26 cellular contexts compared by ENCODE assay signal in the genomic region with DNA sequence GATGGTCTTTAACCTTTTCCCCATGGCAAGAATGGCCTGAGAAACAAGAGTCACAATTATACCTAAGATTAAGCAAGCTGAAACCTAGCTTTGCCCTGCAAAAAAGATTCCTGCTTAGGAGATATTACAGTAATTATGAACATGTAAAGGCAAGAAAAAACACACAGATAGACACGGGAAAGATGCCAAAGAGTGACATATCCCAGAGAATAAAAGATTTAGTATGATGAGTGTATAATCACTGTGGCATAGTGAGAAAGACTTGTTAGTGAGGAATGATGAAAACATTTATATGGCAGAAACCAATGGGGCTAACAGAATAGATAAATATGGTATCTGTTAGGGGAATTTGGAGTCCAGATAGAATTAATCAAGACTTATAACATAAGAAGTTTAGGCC. TPM values are rescaled to one million over a fixed set of nuclear protein-coding genes. Genes with fewer than 3 reads are reported as not detected.
"Had no signal": no experiment of that assay in that cellular context is flagged by ENCODE, and none has a peak within 500 bp of the region (broad histone marks: within the 10 kb centered on the region; RNA-seq: fewer than 3 reads in every experiment).

No MANE protein-coding gene starts in this region.

- H3K9me3 Mint-ChIP-seq: activated CD4-positive, alpha-beta T cell treated with anti-CD3 and anti-CD28 coated beads, Interleukin-2, amount 10 ng/mL, durations not matched to agents 24 days and 14 days; activated naive CD4-positive, alpha-beta T cell treated with anti-CD3 and anti-CD28 coated beads, Interleukin-2, amount 50 U/mL, for 72 hours; activated naive CD8-positive, alpha-beta T cell treated with anti-CD3 and anti-CD28 coated beads, Interleukin-2, amount 50 U/mL, for 24 hours; activated T-cell treated with anti-CD3 and anti-CD28 coated beads, Interleukin-2, amount 50 U/mL, for 4 hours; T-helper 1 cell treated with Interleukin-12 subunit alpha and Interleukin-12 subunit beta and Interleukin-4 antibody, amounts not matched to agents 30 μg/mL and 1 μg/mL, for 36 hours had no signal

- H3K27me3 Mint-ChIP-seq: activated CD4-positive, alpha-beta T cell treated with anti-CD3 and anti-CD28 coated beads, Interleukin-2, amount 10 ng/mL, durations not matched to agents 24 days and 14 days; activated CD8-positive, alpha-beta memory T cell treated with anti-CD3 and anti-CD28 coated beads, Interleukin-2, amount 10 ng/mL, durations not matched to agents 7 days and 5 days; activated naive CD8-positive, alpha-beta T cell treated with anti-CD3 and anti-CD28 coated beads, Interleukin-2, amount 50 U/mL, for 24 hours had no signal

- H3K4me1 ChIP-seq: ascending aorta, body of pancreas, Peyer's patch had no signal

- H3K9me3 ChIP-seq: ascending aorta, body of pancreas, Peyer's patch had no signal

- H3K27me3 ChIP-seq: ascending aorta, body of pancreas, cardiac muscle cell, Peyer's patch had no signal

- H3K4me3 ChIP-seq: ascending aorta, body of pancreas, cardiac muscle cell, Peyer's patch had no signal

- H3K27ac ChIP-seq: ascending aorta, body of pancreas, cardiac muscle cell, KMS-11, Peyer's patch had no signal

- H3K36me3 Mint-ChIP-seq: activated CD8-positive, alpha-beta memory T cell treated with anti-CD3 and anti-CD28 coated beads, Interleukin-2, amount 10 ng/mL, durations not matched to agents 7 days and 5 days; activated naive CD4-positive, alpha-beta T cell treated with anti-CD3 and anti-CD28 coated beads, Interleukin-2, amount 50 U/mL, for 72 hours had no signal

- ATAC-seq: activated CD8-positive, alpha-beta memory T cell treated with anti-CD3 and anti-CD28 coated beads, Interleukin-2, amount 10 ng/mL, durations not matched to agents 7 days and 5 days; activated naive CD4-positive, alpha-beta T cell treated with anti-CD3 and anti-CD28 coated beads, Interleukin-2, amount 50 U/mL, for 72 hours; activated naive CD8-positive, alpha-beta T cell treated with anti-CD3 and anti-CD28 coated beads, Interleukin-2, amount 50 U/mL, for 24 hours; activated T-cell treated with anti-CD3 and anti-CD28 coated beads, Interleukin-2, amount 50 U/mL, for 4 hours; body of pancreas had no signal

- H3K4me1 Mint-ChIP-seq: activated CD4-positive, alpha-beta T cell treated with anti-CD3 and anti-CD28 coated beads, Interleukin-2, amount 10 ng/mL, durations not matched to agents 24 days and 14 days; activated CD8-positive, alpha-beta memory T cell treated with anti-CD3 and anti-CD28 coated beads, Interleukin-2, amount 10 ng/mL, durations not matched to agents 7 days and 5 days; activated naive CD8-positive, alpha-beta T cell treated with anti-CD3 and anti-CD28 coated beads, Interleukin-2, amount 50 U/mL, for 24 hours had no signal

- H3K4me3 Mint-ChIP-seq: activated CD4-positive, alpha-beta T cell treated with anti-CD3 and anti-CD28 coated beads, Interleukin-2, amount 10 ng/mL, durations not matched to agents 24 days and 14 days; activated CD8-positive, alpha-beta memory T cell treated with anti-CD3 and anti-CD28 coated beads, Interleukin-2, amount 10 ng/mL, durations not matched to agents 7 days and 5 days; activated naive CD8-positive, alpha-beta T cell treated with anti-CD3 and anti-CD28 coated beads, Interleukin-2, amount 50 U/mL, for 24 hours; activated T-cell treated with anti-CD3 and anti-CD28 coated beads, Interleukin-2, amount 50 U/mL, for 4 hours; T-helper 1 cell treated with Interleukin-12 subunit alpha and Interleukin-12 subunit beta and Interleukin-4 antibody, amounts not matched to agents 30 μg/mL and 1 μg/mL, for 36 hours had no signal

- H3K27ac Mint-ChIP-seq: activated CD4-positive, alpha-beta T cell treated with anti-CD3 and anti-CD28 coated beads, Interleukin-2, amount 10 ng/mL, durations not matched to agents 24 days and 14 days; activated CD8-positive, alpha-beta memory T cell treated with anti-CD3 and anti-CD28 coated beads, Interleukin-2, amount 10 ng/mL, durations not matched to agents 7 days and 5 days; activated naive CD4-positive, alpha-beta T cell treated with anti-CD3 and anti-CD28 coated beads, Interleukin-2, amount 50 U/mL, for 72 hours; activated naive CD8-positive, alpha-beta T cell treated with anti-CD3 and anti-CD28 coated beads, Interleukin-2, amount 50 U/mL, for 24 hours; T-helper 1 cell treated with Interleukin-12 subunit alpha and Interleukin-12 subunit beta and Interleukin-4 antibody, amounts not matched to agents 30 μg/mL and 1 μg/mL, for 36 hours had no signal

- H3K36me3 ChIP-seq: ascending aorta, cardiac muscle cell, Peyer's patch had no signal

- DNase-seq: activated CD4-positive, alpha-beta T cell treated with anti-CD3 and anti-CD28 coated beads, Interleukin-2, amount 10 ng/mL, durations not matched to agents 24 days and 14 days; activated CD4-positive, alpha-beta T cell treated with anti-CD3 and anti-CD28 coated beads, Interleukin-2, amount 50 U/mL, for 48 hours; activated CD4-positive, CD25-positive, alpha-beta regulatory T cell treated with anti-CD3 and anti-CD28 coated beads, Interleukin-2, amount 50 U/mL, for 72 hours; activated CD8-positive, alpha-beta memory T cell treated with anti-CD3 and anti-CD28 coated beads, Interleukin-2, amount 10 ng/mL, durations not matched to agents 7 days and 5 days; activated effector memory CD4-positive, alpha-beta T cell treated with anti-CD3 and anti-CD28 coated beads, Interleukin-2, amount 50 U/mL, for 16 hours; activated naive CD4-positive, alpha-beta T cell treated with Interleukin-2 at 50 U/mL for 16 hours; activated naive CD8-positive, alpha-beta T cell treated with anti-CD3 and anti-CD28 coated beads, Interleukin-2, amount 50 U/mL, for 24 hours; activated T-cell treated with anti-CD3 and anti-CD28 coated beads, Interleukin-2, amount 50 U/mL, for 4 hours; amniotic stem cell; body of pancreas; MM.1S; NCI-H146; NCI-H187 treated with DMSO at 0.1 percent for 48 hours; NCI-H2081 treated with DMSO at 0.1 percent for 48 hours; NCI-H226; NCI-H526 treated with DMSO at 0.1 percent for 48 hours; NCI-H82; Peyer's patch; SHP77 treated with DMSO at 0.1 percent for 48 hours had no signal

RNA-seq across cellular contexts. Expression of a gene that starts 29.6 kb away (rescaled TPM):
- total RNA-seq: ascending aorta, cardiac muscle cell, NCI-H460, SK-MEL-5 had no signal
